ENCODE assay signal across 8 cellular contexts in the genomic region with DNA sequence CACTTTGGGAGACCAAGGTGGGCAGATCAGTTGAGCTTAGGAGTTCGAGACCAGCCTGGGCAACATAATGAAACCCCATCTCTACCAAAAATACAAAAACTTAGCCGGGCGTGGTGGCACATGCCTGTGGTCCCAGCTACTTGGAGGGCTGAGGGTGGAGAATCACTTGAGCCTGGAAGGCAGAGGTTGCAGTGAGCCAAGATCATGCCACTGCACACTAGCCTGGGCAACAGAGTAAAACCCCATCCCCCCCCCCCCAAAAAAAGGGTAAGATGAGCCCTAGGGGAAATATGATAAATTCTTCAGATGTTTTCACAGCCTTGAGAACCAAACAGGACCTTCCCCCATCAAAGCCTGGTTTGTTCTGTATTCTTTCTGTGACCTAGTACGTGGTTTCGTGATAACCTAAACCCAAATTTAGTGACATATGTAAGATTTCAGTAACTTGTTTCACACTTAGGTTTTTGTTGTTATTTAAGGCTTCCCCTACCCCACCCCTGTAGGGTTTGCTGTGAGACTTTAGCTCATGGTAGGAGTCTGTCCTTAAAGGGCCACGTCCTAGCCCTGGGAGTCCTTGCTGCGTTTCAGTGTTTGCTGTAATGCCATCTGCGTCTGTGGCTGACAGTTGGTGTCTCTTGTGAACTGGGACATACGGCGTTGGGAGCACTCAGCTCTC.
A peak's percentile ranks its signal among the peaks of the same experiment; 100 is the strongest.
DNase-seq lines count a peak whose midpoint lies in the region; ATAC-seq and TF ChIP-seq lines count a peak whose summit lies in the region.

No MANE protein-coding gene starts in this region.

- H3K36me3 ChIP-seq in HUES6 (ENCODE audit: control insufficient read depth, insufficient read depth, low read length): no peaks in the 10 kb centered on the region

- H3K4me3 ChIP-seq in GM12865 (ENCODE audit: low read depth, low read length): peak overlapping the region; percentile 53
- no peak overlapping the region for H3K4me3 ChIP-seq in HUES6 (ENCODE audit: low read depth, low read length)

- peaks cover 2% of the 10 kb centered on the region for H3K36me3 Mint-ChIP-seq in activated naive CD8-positive, alpha-beta T cell

- H3K27me3 Mint-ChIP-seq in activated naive CD8-positive, alpha-beta T cell: no peaks in the 10 kb centered on the region

- H3K27ac Mint-ChIP-seq in activated naive CD8-positive, alpha-beta T cell: peak overlapping the region; percentile 98

- H3K4me3 Mint-ChIP-seq in activated naive CD8-positive, alpha-beta T cell: peak overlapping the region; percentile 87

- H3K4me1 ChIP-seq in HUES6 (ENCODE audit: control insufficient read depth, insufficient read depth, low read length): peaks cover 13% of the 10 kb centered on the region

- peak overlapping the region; percentile 33 for H3K9ac ChIP-seq in HUES6 (ENCODE audit: low read length)

- H3K9me3 ChIP-seq in HUES6 (ENCODE audit: control insufficient read depth, insufficient read depth, low read depth, low read length): no peaks in the 10 kb centered on the region

- no peaks in the 10 kb centered on the region for H3K27me3 ChIP-seq in HUES6 (ENCODE audit: control insufficient read depth, insufficient read depth, low read length)

- ATAC-seq in GM21390 (IDR thresholded peaks at IDR 0.05; ENCODE audit: unreplicated experiment): peak; percentile 66

- peaks cover 43% of the 10 kb centered on the region for H3K4me1 Mint-ChIP-seq in activated naive CD8-positive, alpha-beta T cell (ENCODE audit: low read depth)

- peak; percentile 96 for DNase-seq in GM12865 (ENCODE audit: low read depth)
- DNase-seq in medulla oblongata (ENCODE audit: extremely low spot score): peak; percentile 51
- no peak for DNase-seq in HUDEP-2 (lab: John Stamatoyannopoulos, UW; ENCODE audit: unreplicated experiment in 76 of 76)
- DNase-seq in activated gamma-delta T cell (lab: John Stamatoyannopoulos, UW): no peak
- no peak for DNase-seq in NCI-H446 (lab: John Stamatoyannopoulos, UW)

- H3K9me3 Mint-ChIP-seq in activated naive CD8-positive, alpha-beta T cell (ENCODE audit: low read depth): no peaks in the 10 kb centered on the region

- no peak overlapping the region for H3K27ac ChIP-seq in HUES6 (ENCODE audit: low read depth, low read length)

- no peak for TF ChIP-seq CTCF in GM12865 (IDR thresholded peaks at IDR 0.05; ENCODE audit: insufficient read depth, low read depth, low read length, missing control alignments)

Comparison
In these comparisons a context has a peak if more than half of its experiments do, and no peak if none do; other contexts are left out.
1. DNase-seq: peak in GM12865 (single experiment) and medulla oblongata (single experiment); none in HUDEP-2 (0 of 76), activated gamma-delta T cell (single experiment) and NCI-H446 (0 of 2).